Comparison of ENCODE assay signal across 8 cellular contexts in genomic region chr17:59893617-59894100, GRCh38. TPM values are rescaled to one million over a fixed set of nuclear protein-coding genes. Genes with fewer than 3 reads are reported as not detected.
A peak's percentile ranks its signal among the peaks of the same experiment; 100 is the strongest.
DNase-seq lines count a peak whose midpoint lies in the region; ATAC-seq and TF ChIP-seq lines count a peak whose summit lies in the region.

No MANE protein-coding gene starts in this region.

- H3K4me1 ChIP-seq in neuronal stem cell (ENCODE audit: control insufficient read depth in 2 of 2, insufficient read depth in 1 of 2, low read depth in 1 of 2, low read length in 2 of 2) = peaks cover 0 to 4% of the 10 kb centered on the region in 2 donors

- peak overlapping the region; percentile 88 for H3K18ac ChIP-seq in neuronal stem cell (ENCODE audit: low read length)

- peak overlapping the region; percentile 94 for H3K4me3 Mint-ChIP-seq in WTC11

- H3K23ac ChIP-seq in neuronal stem cell (ENCODE audit: low read depth, low read length, poor library complexity) = peak overlapping the region; percentile 25

- H3K4ac ChIP-seq in neuronal stem cell (ENCODE audit: low read length) = no peak overlapping the region

- H3K27me3 Mint-ChIP-seq in WTC11 (ENCODE audit: low read depth) = no peaks in the 10 kb centered on the region; the same call in 1 of the 2 replicates

- peak overlapping the region; percentile 68 for H3K27ac Mint-ChIP-seq in WTC11

- no CpG with 5 or more reads among the region's 16 CpGs for WGBS in neuronal stem cell (ENCODE audit: extremely low coverage in 2 of 2, insufficient read length in 2 of 2, insufficient replicate concordance in 1 of 2), 2 donors

- peaks cover 3% of the 10 kb centered on the region for H3K79me1 ChIP-seq in neuronal stem cell (ENCODE audit: low read depth, low read length)

- no peak overlapping the region for H2BK15ac ChIP-seq in neuronal stem cell (ENCODE audit: low read length)

- peak overlapping the region; percentile 99 for H3K4me3 ChIP-seq in HL-60 (replicated peaks; ENCODE audit: insufficient read depth, low read length)
- peak overlapping the region; percentile 96 for H3K4me3 ChIP-seq in fibroblast of villous mesenchyme (ENCODE audit: low read depth, low read length)
- peak overlapping the region; percentile 57 to 85 for H3K4me3 ChIP-seq in neuronal stem cell (ENCODE audit: low read length in 2 of 2)

- H2BK12ac ChIP-seq in neuronal stem cell (ENCODE audit: low read length) = no peak overlapping the region

- no peak for ATAC-seq in WTC11
- ATAC-seq in GM19035 (IDR thresholded peaks at IDR 0.05; ENCODE audit: unreplicated experiment) = no peak

- peak overlapping the region; percentile 75 for H3K14ac ChIP-seq in neuronal stem cell (ENCODE audit: low read length)

- no peaks in the 10 kb centered on the region for H3K9me3 ChIP-seq in neuronal stem cell (replicated peaks in 1 of 2; ENCODE audit: control insufficient read depth in 2 of 2, insufficient read depth in 1 of 2, low read depth in 1 of 2, low read length in 2 of 2)

- H3K9ac ChIP-seq in neuronal stem cell (ENCODE audit: low read depth, low read length, poor library complexity) = peak overlapping the region; percentile 96

- peak overlapping the region; percentile 73 for H3K4me2 ChIP-seq in neuronal stem cell (ENCODE audit: insufficient read depth, low read length, poor library complexity, severe bottlenecking)

- H3K27ac ChIP-seq in HL-60 (replicated peaks) (peak overlapping the region; percentile 85), neuronal stem cell (replicated peaks; ENCODE audit: low read length) (no peak overlapping the region)

- no peaks in the 10 kb centered on the region for H3K9me3 Mint-ChIP-seq in WTC11

- peak overlapping the region; percentile 52 for H2AK5ac ChIP-seq in neuronal stem cell (ENCODE audit: low read depth, low read length)

- H3K27me3 ChIP-seq in HL-60 (ENCODE audit: insufficient read depth, poor library complexity, severe bottlenecking) (no peaks in the 10 kb centered on the region), neuronal stem cell (ENCODE audit: control insufficient read depth in 3 of 3, insufficient read depth in 3 of 3, low read depth in 1 of 3, low read length in 3 of 3) (no peaks in the 10 kb centered on the region)

- peaks cover 0 to 16% of the 10 kb centered on the region in 2 donors for H3K36me3 ChIP-seq in neuronal stem cell (replicated peaks in 1 of 2; ENCODE audit: control insufficient read depth in 2 of 2, insufficient read depth in 2 of 2, low read length in 2 of 2)

- CTCF ChIA-PET in WTC11 (lab: Charles Lee) = interaction anchor here (0.5 to 2.5 kb wide), 6 partner anchors 20 to 185 kb away, joined by 3 to 10 read pairs (median 4); partner anchors contain the start of gene HEATR6

- H4K91ac ChIP-seq in neuronal stem cell (ENCODE audit: low read depth, low read length, poor library complexity) = no peak overlapping the region

- peak; percentile 47 for DNase-seq in activated CD4-positive, alpha-beta T cell treated with anti-CD3 and anti-CD28 coated beads for 48 hours
- DNase-seq in activated CD4-positive, alpha-beta T cell treated with anti-CD3 and anti-CD28 coated beads, Interleukin-2, amount 50 U/mL, for 1 hour = no peak
- DNase-seq in HL-60 (ENCODE audit: low read depth in 1 of 2, low spot score in 1 of 2) = peak in 1 of 2 experiments; percentile 34
- DNase-seq in WTC11 (ENCODE audit: low spot score) = no peak
- DNase-seq in fibroblast of villous mesenchyme (ENCODE audit: low read depth) = peak; percentile 38
- DNase-seq in neuronal stem cell (ENCODE audit: low spot score) = peak; percentile 27
- DNase-seq in NCI-H345 (lab: John Stamatoyannopoulos, UW) = no peak

- H2AFZ ChIP-seq in neuronal stem cell (ENCODE audit: low read length) = peak overlapping the region; percentile 92

- TF ChIP-seq CTCF in HL-60 (IDR thresholded peaks at IDR 0.05; ENCODE audit: insufficient read depth, low read length) (no peak), WTC11 (IDR thresholded peaks at IDR 0.05) (no peak), fibroblast of villous mesenchyme (IDR thresholded peaks at IDR 0.05; ENCODE audit: insufficient read depth, low read depth, low read length) (no peak)

- H3K36me3 Mint-ChIP-seq in WTC11 = peaks cover 5% of the 10 kb centered on the region; the same call in 1 of the 2 replicates

- H4K8ac ChIP-seq in neuronal stem cell (ENCODE audit: low read depth, low read length) = peak overlapping the region; percentile 43

- peak overlapping the region; percentile 77 for H2BK5ac ChIP-seq in neuronal stem cell (ENCODE audit: low read length)

- H3K4me1 Mint-ChIP-seq in WTC11 = peaks cover 14% of the 10 kb centered on the region

- H2BK120ac ChIP-seq in neuronal stem cell (ENCODE audit: low read depth, low read length) = no peak overlapping the region

- POLR2A ChIA-PET in WTC11 (lab: Charles Lee) = interaction anchor here (0.5 to 1.7 kb wide), 6 partner anchors 48 to 109 kb away, joined by 3 to 7 read pairs (median 5); no protein-coding TSS in a partner anchor

TF ChIP-seq in WTC11, 78 proteins besides CTCF, POLR2A, EP300 and RAD21:
- TF ChIP-seq NR1H2 (CRISPR knock-in tag; IDR thresholded peaks at IDR 0.05) (no peak), HMGA2 (CRISPR knock-in tag; IDR thresholded peaks at IDR 0.05) (no peak), CREM (CRISPR knock-in tag; IDR thresholded peaks at IDR 0.05) (no peak), ZNF232 (CRISPR knock-in tag; IDR thresholded peaks at IDR 0.05) (no peak), OVOL2 (CRISPR knock-in tag; IDR thresholded peaks at IDR 0.05; ENCODE audit: borderline replicate concordance) (no peak), TCF7 (CRISPR knock-in tag; IDR thresholded peaks at IDR 0.05; ENCODE audit: low read depth) (no peak), CBFB (CRISPR knock-in tag; IDR thresholded peaks at IDR 0.05; ENCODE audit: low read depth) (no peak)
- TF ChIP-seq, protein P1, sequence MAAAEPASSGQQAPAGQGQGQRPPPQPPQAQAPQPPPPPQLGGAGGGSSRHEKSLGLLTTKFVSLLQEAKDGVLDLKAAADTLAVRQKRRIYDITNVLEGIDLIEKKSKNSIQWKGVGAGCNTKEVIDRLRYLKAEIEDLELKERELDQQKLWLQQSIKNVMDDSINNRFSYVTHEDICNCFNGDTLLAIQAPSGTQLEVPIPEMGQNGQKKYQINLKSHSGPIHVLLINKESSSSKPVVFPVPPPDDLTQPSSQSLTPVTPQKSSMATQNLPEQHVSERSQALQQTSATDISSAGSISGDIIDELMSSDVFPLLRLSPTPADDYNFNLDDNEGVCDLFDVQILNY (CRISPR knock-in tag; IDR thresholded peaks at IDR 0.05) = no peak
- TF ChIP-seq, protein P2, sequence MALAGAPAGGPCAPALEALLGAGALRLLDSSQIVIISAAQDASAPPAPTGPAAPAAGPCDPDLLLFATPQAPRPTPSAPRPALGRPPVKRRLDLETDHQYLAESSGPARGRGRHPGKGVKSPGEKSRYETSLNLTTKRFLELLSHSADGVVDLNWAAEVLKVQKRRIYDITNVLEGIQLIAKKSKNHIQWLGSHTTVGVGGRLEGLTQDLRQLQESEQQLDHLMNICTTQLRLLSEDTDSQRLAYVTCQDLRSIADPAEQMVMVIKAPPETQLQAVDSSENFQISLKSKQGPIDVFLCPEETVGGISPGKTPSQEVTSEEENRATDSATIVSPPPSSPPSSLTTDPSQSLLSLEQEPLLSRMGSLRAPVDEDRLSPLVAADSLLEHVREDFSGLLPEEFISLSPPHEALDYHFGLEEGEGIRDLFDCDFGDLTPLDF (CRISPR knock-in tag; IDR thresholded peaks at IDR 0.05) = no peak
- TF ChIP-seq, protein P3, sequence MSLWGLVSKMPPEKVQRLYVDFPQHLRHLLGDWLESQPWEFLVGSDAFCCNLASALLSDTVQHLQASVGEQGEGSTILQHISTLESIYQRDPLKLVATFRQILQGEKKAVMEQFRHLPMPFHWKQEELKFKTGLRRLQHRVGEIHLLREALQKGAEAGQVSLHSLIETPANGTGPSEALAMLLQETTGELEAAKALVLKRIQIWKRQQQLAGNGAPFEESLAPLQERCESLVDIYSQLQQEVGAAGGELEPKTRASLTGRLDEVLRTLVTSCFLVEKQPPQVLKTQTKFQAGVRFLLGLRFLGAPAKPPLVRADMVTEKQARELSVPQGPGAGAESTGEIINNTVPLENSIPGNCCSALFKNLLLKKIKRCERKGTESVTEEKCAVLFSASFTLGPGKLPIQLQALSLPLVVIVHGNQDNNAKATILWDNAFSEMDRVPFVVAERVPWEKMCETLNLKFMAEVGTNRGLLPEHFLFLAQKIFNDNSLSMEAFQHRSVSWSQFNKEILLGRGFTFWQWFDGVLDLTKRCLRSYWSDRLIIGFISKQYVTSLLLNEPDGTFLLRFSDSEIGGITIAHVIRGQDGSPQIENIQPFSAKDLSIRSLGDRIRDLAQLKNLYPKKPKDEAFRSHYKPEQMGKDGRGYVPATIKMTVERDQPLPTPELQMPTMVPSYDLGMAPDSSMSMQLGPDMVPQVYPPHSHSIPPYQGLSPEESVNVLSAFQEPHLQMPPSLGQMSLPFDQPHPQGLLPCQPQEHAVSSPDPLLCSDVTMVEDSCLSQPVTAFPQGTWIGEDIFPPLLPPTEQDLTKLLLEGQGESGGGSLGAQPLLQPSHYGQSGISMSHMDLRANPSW (CRISPR knock-in tag; conservative IDR thresholded peaks at IDR 0.05; ENCODE audit: low read depth) = no peak

RNA-seq across cellular contexts. Expression of gene RPS6KB1, which starts 0.7 kb away (rescaled TPM):
- total RNA-seq in WTC11 (2021) (21.6 to 27.1 TPM (median 22.5 TPM) in 3 replicates), fibroblast of villous mesenchyme (22.2 and 26.3 TPM in 2 replicates)
- polyA plus RNA-seq in neuronal stem cell (2013, experiment 1 of 2) = 15.0 TPM
- 15.7 TPM for polyA plus RNA-seq in neuronal stem cell (2013, experiment 2 of 2)

RNA-seq across cellular contexts. Expression of gene TUBD1, which starts 0.9 kb away (rescaled TPM):
- total RNA-seq in WTC11 (2021) = 12.0 to 21.4 TPM (median 16.6 TPM) in 3 replicates
- 4.2 and 6.5 TPM in 2 replicates for total RNA-seq in fibroblast of villous mesenchyme
- 22.7 TPM for polyA plus RNA-seq in neuronal stem cell (2013, experiment 1 of 2)
- polyA plus RNA-seq in neuronal stem cell (2013, experiment 2 of 2) = 25.6 TPM

Comparison
In these comparisons a context has a peak if more than half of its experiments do, and no peak if none do; other contexts are left out.
1. DNase-seq: peak in activated CD4-positive, alpha-beta T cell treated with anti-CD3 and anti-CD28 coated beads for 48 hours (single experiment), fibroblast of villous mesenchyme (single experiment) and neuronal stem cell (single experiment); none in activated CD4-positive, alpha-beta T cell treated with anti-CD3 and anti-CD28 coated beads, Interleukin-2, amount 50 U/mL, for 1 hour (single experiment), WTC11 (single experiment) and NCI-H345 (single experiment).
2. Peak in every context shown above with its lines, with median percentiles within 50 percentile points of each other: H3K4me3 ChIP-seq.